Comparison of ENCODE assay signal across 2 cellular contexts in genomic region chr12:88624911-88625310, GRCh38.
TF ChIP-seq lines count a peak whose summit lies in the region.

No MANE protein-coding gene starts in this region.

TF ChIP-seq in SK-N-SH, 30 proteins besides CTCF, POLR2A, EP300 and RAD21 (continued from another document):
- TF ChIP-seq, protein P1, sequence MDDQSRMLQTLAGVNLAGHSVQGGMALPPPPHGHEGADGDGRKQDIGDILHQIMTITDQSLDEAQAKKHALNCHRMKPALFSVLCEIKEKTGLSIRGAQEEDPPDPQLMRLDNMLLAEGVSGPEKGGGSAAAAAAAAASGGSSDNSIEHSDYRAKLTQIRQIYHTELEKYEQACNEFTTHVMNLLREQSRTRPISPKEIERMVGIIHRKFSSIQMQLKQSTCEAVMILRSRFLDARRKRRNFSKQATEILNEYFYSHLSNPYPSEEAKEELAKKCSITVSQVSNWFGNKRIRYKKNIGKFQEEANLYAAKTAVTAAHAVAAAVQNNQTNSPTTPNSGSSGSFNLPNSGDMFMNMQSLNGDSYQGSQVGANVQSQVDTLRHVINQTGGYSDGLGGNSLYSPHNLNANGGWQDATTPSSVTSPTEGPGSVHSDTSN (IDR thresholded peaks at IDR 0.05), result peak; percentile 61
- no peak for TF ChIP-seq NFIC (IDR thresholded peaks at IDR 0.05; ENCODE audit: borderline replicate concordance)
- TF ChIP-seq, protein P2, sequence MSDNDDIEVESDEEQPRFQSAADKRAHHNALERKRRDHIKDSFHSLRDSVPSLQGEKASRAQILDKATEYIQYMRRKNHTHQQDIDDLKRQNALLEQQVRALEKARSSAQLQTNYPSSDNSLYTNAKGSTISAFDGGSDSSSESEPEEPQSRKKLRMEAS (IDR thresholded peaks at IDR 0.05; ENCODE audit: low read depth), result no peak

TF ChIP-seq in SK-N-SH treated with all-trans-retinoic acid at 6 μM for 48 hours, 23 proteins besides CTCF, POLR2A, EP300 and RAD21 (continued from another document):
- TF ChIP-seq, protein P3, sequence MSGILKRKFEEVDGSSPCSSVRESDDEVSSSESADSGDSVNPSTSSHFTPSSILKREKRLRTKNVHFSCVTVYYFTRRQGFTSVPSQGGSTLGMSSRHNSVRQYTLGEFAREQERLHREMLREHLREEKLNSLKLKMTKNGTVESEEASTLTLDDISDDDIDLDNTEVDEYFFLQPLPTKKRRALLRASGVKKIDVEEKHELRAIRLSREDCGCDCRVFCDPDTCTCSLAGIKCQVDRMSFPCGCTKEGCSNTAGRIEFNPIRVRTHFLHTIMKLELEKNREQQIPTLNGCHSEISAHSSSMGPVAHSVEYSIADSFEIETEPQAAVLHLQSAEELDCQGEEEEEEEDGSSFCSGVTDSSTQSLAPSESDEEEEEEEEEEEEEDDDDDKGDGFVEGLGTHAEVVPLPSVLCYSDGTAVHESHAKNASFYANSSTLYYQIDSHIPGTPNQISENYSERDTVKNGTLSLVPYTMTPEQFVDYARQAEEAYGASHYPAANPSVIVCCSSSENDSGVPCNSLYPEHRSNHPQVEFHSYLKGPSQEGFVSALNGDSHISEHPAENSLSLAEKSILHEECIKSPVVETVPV (CRISPR knock-in tag; IDR thresholded peaks at IDR 0.05), result no peak
- no peak for TF ChIP-seq CREB5 (CRISPR knock-in tag; IDR thresholded peaks at IDR 0.05; ENCODE audit: low read depth)
- TF ChIP-seq ARNTL (CRISPR knock-in tag; IDR thresholded peaks at IDR 0.05; ENCODE audit: borderline replicate concordance, low read depth), result no peak
- no peak for TF ChIP-seq SNAI2 (CRISPR knock-in tag; IDR thresholded peaks at IDR 0.05)
- TF ChIP-seq ZFP3 (CRISPR knock-in tag; IDR thresholded peaks at IDR 0.05), result no peak
- no peak for TF ChIP-seq BACH2 (CRISPR knock-in tag; IDR thresholded peaks at IDR 0.05; ENCODE audit: borderline replicate concordance)
- TF ChIP-seq PPARA (CRISPR knock-in tag; IDR thresholded peaks at IDR 0.05; ENCODE audit: borderline replicate concordance), result no peak
- TF ChIP-seq, protein P4, sequence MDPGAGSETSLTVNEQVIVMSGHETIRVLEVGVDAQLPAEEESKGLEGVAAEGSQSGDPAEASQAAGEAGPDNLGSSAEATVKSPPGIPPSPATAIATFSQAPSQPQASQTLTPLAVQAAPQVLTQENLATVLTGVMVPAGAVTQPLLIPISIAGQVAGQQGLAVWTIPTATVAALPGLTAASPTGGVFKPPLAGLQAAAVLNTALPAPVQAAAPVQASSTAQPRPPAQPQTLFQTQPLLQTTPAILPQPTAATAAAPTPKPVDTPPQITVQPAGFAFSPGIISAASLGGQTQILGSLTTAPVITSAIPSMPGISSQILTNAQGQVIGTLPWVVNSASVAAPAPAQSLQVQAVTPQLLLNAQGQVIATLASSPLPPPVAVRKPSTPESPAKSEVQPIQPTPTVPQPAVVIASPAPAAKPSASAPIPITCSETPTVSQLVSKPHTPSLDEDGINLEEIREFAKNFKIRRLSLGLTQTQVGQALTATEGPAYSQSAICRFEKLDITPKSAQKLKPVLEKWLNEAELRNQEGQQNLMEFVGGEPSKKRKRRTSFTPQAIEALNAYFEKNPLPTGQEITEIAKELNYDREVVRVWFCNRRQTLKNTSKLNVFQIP (CRISPR knock-in tag; IDR thresholded peaks at IDR 0.05; ENCODE audit: borderline replicate concordance, low read depth), result no peak
- no peak for TF ChIP-seq CSDC2 (CRISPR knock-in tag; IDR thresholded peaks at IDR 0.05)
